In the genomic region with DNA sequence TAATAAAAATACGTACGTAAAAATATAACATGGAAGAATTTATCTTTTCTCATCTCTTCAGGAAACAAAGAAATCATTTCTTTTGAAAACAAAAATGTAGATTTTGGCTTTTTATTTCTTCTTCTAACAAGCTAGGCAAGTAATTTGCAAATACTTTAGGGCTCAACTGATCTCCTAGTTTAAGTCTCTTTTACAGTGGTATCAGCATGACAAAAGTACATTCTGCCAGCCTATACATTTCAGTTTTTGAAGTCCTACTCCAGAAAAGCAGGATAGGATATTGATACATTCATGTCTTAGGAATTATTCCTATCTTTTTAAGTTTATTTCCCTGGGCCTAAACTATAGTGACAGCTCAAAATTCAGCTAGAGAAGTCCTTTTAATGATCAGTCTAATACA, we compare ENCODE assay signal across 19 cellular contexts. TPM values are rescaled to one million over a fixed set of nuclear protein-coding genes. Genes with fewer than 3 reads are reported as not detected.
DNase-seq lines count a peak whose midpoint lies in the region; ATAC-seq and TF ChIP-seq lines count a peak whose summit lies in the region.
"Had no signal": no experiment of that assay in that cellular context is flagged by ENCODE, and none has a peak within 500 bp of the region (broad histone marks: within the 10 kb centered on the region; RNA-seq: fewer than 3 reads in every experiment).

No MANE protein-coding gene starts in this region.

- no peak for TF ChIP-seq POLR2A in heart left ventricle (IDR thresholded peaks at IDR 0.05)

- TF ChIP-seq CTCF in heart left ventricle (IDR thresholded peaks at IDR 0.05) (no peak), brain (conservative IDR thresholded peaks at IDR 0.05) (no peak), glutamatergic neuron (IDR thresholded peaks at IDR 0.05; ENCODE audit: partially characterized antibody, unreplicated experiment) (no peak)

- intact Hi-C loops in heart left ventricle (cut with DNase I) (loop anchor here in 2 of 10 donors (5.0 to 10.0 kb wide), 2 partner anchors 36 to 69 kb away; a partner anchor contains a TSS), left ventricle myocardium superior (cut with micrococcal nuclease) (no loop called here)

- ATAC-seq in heart left ventricle (no peak), left ventricle myocardium superior (no peak), HG03460 (IDR thresholded peaks at IDR 0.05; ENCODE audit: unreplicated experiment) (no peak)
- ATAC-seq in activated naive CD4-positive, alpha-beta T cell treated with anti-CD3 and anti-CD28 coated beads, Interleukin-2, amount 50 U/mL, for 72 hours: no peak

- H3K4me1 Mint-ChIP-seq in brain (peaks cover 51% of the 10 kb centered on the region), glutamatergic neuron (ENCODE audit: low read depth, unreplicated experiment) (peaks cover 12% of the 10 kb centered on the region)

- H3K27me3 ChIP-seq in heart left ventricle (no peaks in the 10 kb centered on the region), HUES48 (ENCODE audit: control insufficient read depth, insufficient read depth, low read length) (no peaks in the 10 kb centered on the region), iPS-20b (ENCODE audit: insufficient read depth, low read length) (no peaks in the 10 kb centered on the region)
- H3K27me3 ChIP-seq: BLaER1 had no signal

- H3K36me3 ChIP-seq in heart left ventricle: peaks cover 0 to 54% (median 35%) of the 10 kb centered on the region in 9 donors
- peaks cover 46% of the 10 kb centered on the region for H3K36me3 ChIP-seq in HUES48 (ENCODE audit: control insufficient read depth, insufficient read depth, low read length)
- H3K36me3 ChIP-seq in iPS-20b (ENCODE audit: insufficient read depth, low read depth, low read length): peaks cover 34% of the 10 kb centered on the region

- no peak for DNase-seq in heart left ventricle
- no peak for DNase-seq in left ventricle myocardium superior
- no peak for DNase-seq in activated naive CD4-positive, alpha-beta T cell treated with anti-CD3 and anti-CD28 coated beads, Interleukin-2, amount 50 U/mL, for 72 hours (ENCODE audit: low spot score in 2 of 2)
- DNase-seq in glutamatergic neuron: no peak
- DNase-seq: AML-193; Caco-2; CD8-positive, alpha-beta memory T cell; DND-41; GF-D8; GM23248; IMR-90 had no signal

- peaks cover 42% of the 10 kb centered on the region for H3K36me3 Mint-ChIP-seq in brain
- peaks cover 0 to 5% of the 10 kb centered on the region in 2 donors for H3K36me3 Mint-ChIP-seq in activated naive CD4-positive, alpha-beta T cell treated with anti-CD3 and anti-CD28 coated beads, Interleukin-2, amount 50 U/mL, for 72 hours
- no peaks in the 10 kb centered on the region for H3K36me3 Mint-ChIP-seq in glutamatergic neuron (ENCODE audit: unreplicated experiment)

- H3K27ac Mint-ChIP-seq in brain (peak overlapping the region in 4 of 5 experiments; percentile 20 to 60 (median 29)), glutamatergic neuron (ENCODE audit: unreplicated experiment) (no peak overlapping the region)
- no peak overlapping the region for H3K27ac Mint-ChIP-seq in activated naive CD4-positive, alpha-beta T cell treated with anti-CD3 and anti-CD28 coated beads, Interleukin-2, amount 50 U/mL, for 72 hours
- H3K27ac Mint-ChIP-seq: CD8-positive, alpha-beta memory T cell had no signal

- H3K4me3 Mint-ChIP-seq in brain: peak overlapping the region in 1 of 5 experiments; percentile 19
- no peak overlapping the region for H3K4me3 Mint-ChIP-seq in glutamatergic neuron (ENCODE audit: unreplicated experiment)
- H3K4me3 Mint-ChIP-seq: CD8-positive, alpha-beta memory T cell had no signal

- H3K27me3 Mint-ChIP-seq in brain (no peaks in the 10 kb centered on the region), glutamatergic neuron (ENCODE audit: unreplicated experiment) (no peaks in the 10 kb centered on the region)
- H3K27me3 Mint-ChIP-seq: CD8-positive, alpha-beta memory T cell had no signal

- H3K9ac ChIP-seq in HUES48 (ENCODE audit: low read depth, low read length): no peak overlapping the region
- H3K9ac ChIP-seq in iPS-20b (ENCODE audit: low read depth, low read length): no peak overlapping the region
- H3K9ac ChIP-seq: BLaER1, GM23248 had no signal

- 72 to 79% (median 76%) methylated on average over 2 of the region's 2 CpGs for WGBS in heart left ventricle, 4 donors

- no peak overlapping the region for H3K4me3 ChIP-seq in heart left ventricle
- H3K4me3 ChIP-seq in HUES48 (ENCODE audit: low read depth, low read length): no peak overlapping the region; the same call in 1 of the 2 replicates
- 0 out of 2 replicates have a peak overlapping the region, but pooled peaks have one; percentile 16 for H3K4me3 ChIP-seq in iPS-20b (ENCODE audit: low read length)
- H3K4me3 ChIP-seq: BLaER1, GM23248, HAP-1 had no signal

- H3K4me1 ChIP-seq in heart left ventricle (peaks cover 0 to 36% (median 18%) of the 10 kb centered on the region in 12 donors), HUES48 (ENCODE audit: control insufficient read depth, insufficient read depth, low read length) (peaks cover 35% of the 10 kb centered on the region), iPS-20b (ENCODE audit: insufficient read depth, low read length) (peaks cover 21% of the 10 kb centered on the region; the same call in 1 of the 2 replicates)
- H3K4me1 ChIP-seq: Caco-2 had no signal

- peak overlapping the region in 8 of 12 donors; percentile 2 to 71 (median 18) for H3K27ac ChIP-seq in heart left ventricle
- H3K27ac ChIP-seq in HUES48 (ENCODE audit: low read depth, low read length): peak overlapping the region; percentile 30
- H3K27ac ChIP-seq in iPS-20b (ENCODE audit: low read length): no peak overlapping the region
- H3K27ac ChIP-seq: 22Rv1, BLaER1, GM23248, HL-60 had no signal

- no peaks in the 10 kb centered on the region for H3K9me3 Mint-ChIP-seq in brain
- no peaks in the 10 kb centered on the region for H3K9me3 Mint-ChIP-seq in activated naive CD4-positive, alpha-beta T cell treated with anti-CD3 and anti-CD28 coated beads, Interleukin-2, amount 50 U/mL, for 72 hours
- H3K9me3 Mint-ChIP-seq in glutamatergic neuron (ENCODE audit: unreplicated experiment): peaks cover 2% of the 10 kb centered on the region
- H3K9me3 Mint-ChIP-seq: CD8-positive, alpha-beta memory T cell had no signal

- no peaks in the 10 kb centered on the region for H3K9me3 ChIP-seq in heart left ventricle
- H3K9me3 ChIP-seq in HUES48 (ENCODE audit: control insufficient read depth, insufficient read depth, low read length): no peaks in the 10 kb centered on the region
- H3K9me3 ChIP-seq in iPS-20b (ENCODE audit: insufficient read depth, low read depth, low read length): no peaks in the 10 kb centered on the region
- H3K9me3 ChIP-seq: BLaER1, Caco-2, HAP-1 had no signal

RNA-seq across cellular contexts. Expression of a gene that starts 12.0 kb away (rescaled TPM):
- 10 to 100 TPM; 30.2 to 57.7 (median 36.3) TPM for total RNA-seq in heart left ventricle
- polyA plus RNA-seq in heart left ventricle: 10 to 100 TPM; 23.7 to 25.6 TPM
- 45.3 TPM for total RNA-seq in left ventricle myocardium superior
- 25.9 TPM for polyA plus RNA-seq in brain (ENCODE audit: insufficient read depth, low read depth, low replicate concordance)
- total RNA-seq in activated naive CD4-positive, alpha-beta T cell treated with anti-CD3 and anti-CD28 coated beads, Interleukin-2, amount 50 U/mL, for 72 hours: 10 to 100 TPM in 1 of 2 donors, 1 to 10 TPM in 1; 6.1 to 11.8 TPM
- 30.5 TPM for total RNA-seq in glutamatergic neuron (ENCODE audit: unreplicated experiment)

RNA-seq across cellular contexts. Expression of a gene that starts 35.5 kb away (rescaled TPM):
- total RNA-seq in heart left ventricle (10 to 100 TPM in 6 of 9 donors, 1 to 10 TPM in 3; 3.6 to 14.8 (median 11.6) TPM), left ventricle myocardium superior (13.7 TPM), glutamatergic neuron (ENCODE audit: unreplicated experiment) (18.4 TPM)
- polyA plus RNA-seq in heart left ventricle (10 to 100 TPM; 10.4 to 10.5 TPM), brain (ENCODE audit: insufficient read depth, low read depth, low replicate concordance) (9.8 TPM)
- 10 to 100 TPM in 1 of 2 donors, 1 to 10 TPM in 1; 1.1 to 27.7 TPM for total RNA-seq in activated naive CD4-positive, alpha-beta T cell treated with anti-CD3 and anti-CD28 coated beads, Interleukin-2, amount 50 U/mL, for 72 hours

RNA-seq across cellular contexts. Expression of a gene that starts 45.5 kb away (rescaled TPM):
- total RNA-seq in heart left ventricle: 10 to 100 TPM in 8 of 9 donors, 1 to 10 TPM in 1; 9.9 to 16.1 (median 13.7) TPM
- 10 to 100 TPM in 1 of 2 donors, 1 to 10 TPM in 1; 4.5 to 12.1 TPM for polyA plus RNA-seq in heart left ventricle
- total RNA-seq in left ventricle myocardium superior: 13.8 TPM
- 6.6 TPM for polyA plus RNA-seq in brain (ENCODE audit: insufficient read depth, low read depth, low replicate concordance)
- 10 to 100 TPM; 10.2 to 19.1 TPM for total RNA-seq in activated naive CD4-positive, alpha-beta T cell treated with anti-CD3 and anti-CD28 coated beads, Interleukin-2, amount 50 U/mL, for 72 hours
- total RNA-seq in glutamatergic neuron (ENCODE audit: unreplicated experiment): 14.2 TPM

Comparison
In these comparisons a context has a peak if more than half of its experiments do, and no peak if none do; other contexts are left out.
1. H3K27ac Mint-ChIP-seq: peak in brain (4 of 5); none in activated naive CD4-positive, alpha-beta T cell treated with anti-CD3 and anti-CD28 coated beads, Interleukin-2, amount 50 U/mL, for 72 hours (0 of 2) and glutamatergic neuron (single experiment).